Comparison of ENCODE assay signal across 1 cellular context in genomic region chr6:33679761-33680160, GRCh38.
TF ChIP-seq lines count a peak whose summit lies in the region.

No MANE protein-coding gene starts in this region.

TF ChIP-seq in K562, 482 proteins besides CTCF, POLR2A, EP300 and RAD21:
- TF ChIP-seq ZBTB17 (CRISPR knock-in tag; IDR thresholded peaks at IDR 0.05): no peak
- TF ChIP-seq FOSL1 (tag; conservative IDR thresholded peaks at IDR 0.05): no peak
- TF ChIP-seq ZNF655 (CRISPR knock-in tag; IDR thresholded peaks at IDR 0.05): no peak
- no peak for TF ChIP-seq SRSF7 (optimal IDR thresholded peaks at IDR 0.05; ENCODE audit: low read depth, low read length)
- TF ChIP-seq FOXO4 (CRISPR knock-in tag; IDR thresholded peaks at IDR 0.05): no peak
- TF ChIP-seq HNRNPUL1 (IDR thresholded peaks at IDR 0.05; ENCODE audit: low read length): no peak
- TF ChIP-seq ARID3B (CRISPR knock-in tag; IDR thresholded peaks at IDR 0.05; ENCODE audit: borderline replicate concordance): no peak
- TF ChIP-seq ZBTB33 (CRISPR knock-in tag; IDR thresholded peaks at IDR 0.05): 0 out of 2 replicates have a peak, but pooled peaks have one; percentile 18
- TF ChIP-seq FOS (IDR thresholded peaks at IDR 0.05; ENCODE audit: extremely low read depth, insufficient read length): no peak
- no peak for TF ChIP-seq NFIC (IDR thresholded peaks at IDR 0.05)
- no peak for TF ChIP-seq TCF7 (IDR thresholded peaks at IDR 0.05; ENCODE audit: borderline replicate concordance)
- 0 out of 2 replicates have a peak, but pooled peaks have one; percentile 18 for TF ChIP-seq POLR2G (IDR thresholded peaks at IDR 0.05; ENCODE audit: low read depth, low read length)
- no peak for TF ChIP-seq ZNF274 (IDR thresholded peaks at IDR 0.05; ENCODE audit: borderline replicate concordance, low read depth, low read length)
- TF ChIP-seq RBM14 (IDR thresholded peaks at IDR 0.05; ENCODE audit: borderline replicate concordance, insufficient read depth, low read depth, low read length): no peak
- TF ChIP-seq U2AF1 (optimal IDR thresholded peaks at IDR 0.05; ENCODE audit: low read depth, low read length): no peak
- TF ChIP-seq RHOXF2B (CRISPR knock-in tag; conservative IDR thresholded peaks at IDR 0.05): no peak
- no peak for TF ChIP-seq FOXK1 (CRISPR knock-in tag; IDR thresholded peaks at IDR 0.05; ENCODE audit: borderline replicate concordance)
- no peak for TF ChIP-seq MAX (CRISPR knock-in tag; IDR thresholded peaks at IDR 0.05)
TF ChIP-seq in K562: peak in this region for 2.
